Comparison of ENCODE assay signal across 17 cellular contexts in genomic region chr5:176711883-176712282, GRCh38.
A peak's percentile ranks its signal among the peaks of the same experiment; 100 is the strongest.
DNase-seq lines count a peak whose midpoint lies in the region; ATAC-seq and TF ChIP-seq lines count a peak whose summit lies in the region.
"Had no signal": no experiment of that assay in that cellular context is flagged by ENCODE, and none has a peak within 500 bp of the region (broad histone marks: within the 10 kb centered on the region; RNA-seq: fewer than 3 reads in every experiment).

No MANE protein-coding gene starts in this region.

- peaks cover 20% of the 10 kb centered on the region for H3K4me1 Mint-ChIP-seq in WTC11

- no peak overlapping the region for H3K27ac Mint-ChIP-seq in WTC11
- H3K27ac Mint-ChIP-seq: CD4-positive, alpha-beta memory T cell had no signal

- CTCF ChIA-PET in WTC11 (lab: Charles Lee), result interaction anchor here (1.0 to 6.8 kb wide), 11 partner anchors 11 to 105 kb away, joined by 3 to 37 read pairs (median 6); no protein-coding TSS in a partner anchor

- no peak overlapping the region for H4K91ac ChIP-seq in neuronal stem cell (ENCODE audit: low read depth, low read length, poor library complexity)

- no peak overlapping the region for H2AFZ ChIP-seq in neuronal stem cell (ENCODE audit: low read length)

- peaks cover 0 to 5% of the 10 kb centered on the region in 2 donors for H3K4me1 ChIP-seq in neuronal stem cell (ENCODE audit: control insufficient read depth in 2 of 2, insufficient read depth in 1 of 2, low read depth in 1 of 2, low read length in 2 of 2)
- H3K4me1 ChIP-seq: A549, BE2C had no signal

- no peaks in the 10 kb centered on the region for H3K27me3 ChIP-seq in H7 (ENCODE audit: control insufficient read depth, insufficient read depth, low read length)
- peaks cover 0 to 55% (median 0%) of the 10 kb centered on the region in 3 experiments for H3K27me3 ChIP-seq in neuronal stem cell (ENCODE audit: control insufficient read depth in 3 of 3, insufficient read depth in 3 of 3, low read depth in 1 of 3, low read length in 3 of 3)
- H3K27me3 ChIP-seq: BE2C had no signal

- no peak overlapping the region for H2BK12ac ChIP-seq in neuronal stem cell (ENCODE audit: low read length)

- H3K4ac ChIP-seq in neuronal stem cell (ENCODE audit: low read length), result no peak overlapping the region

- no peak overlapping the region for H3K27ac ChIP-seq in neuronal stem cell (replicated peaks; ENCODE audit: low read length)
- H3K27ac ChIP-seq: A549, C4-2B, HL-60 had no signal

- H3K9me3 ChIP-seq in neuronal stem cell (replicated peaks in 1 of 2; ENCODE audit: control insufficient read depth in 2 of 2, insufficient read depth in 1 of 2, low read depth in 1 of 2, low read length in 2 of 2), result peaks cover 3 to 4% of the 10 kb centered on the region in 2 donors
- H3K9me3 ChIP-seq: BE2C had no signal

- no CpG with 5 or more reads among the region's 7 CpGs for WGBS in neuronal stem cell (ENCODE audit: extremely low coverage in 2 of 2, insufficient read length in 2 of 2, insufficient replicate concordance in 1 of 2), 2 donors

- H3K79me1 ChIP-seq in neuronal stem cell (ENCODE audit: low read depth, low read length), result no peaks in the 10 kb centered on the region

- no peak overlapping the region for H3K14ac ChIP-seq in neuronal stem cell (ENCODE audit: low read length)

- POLR2A ChIA-PET in WTC11 (lab: Charles Lee), result interaction anchor here (0.5 kb wide), 1 partner anchor 18 kb away, joined by 4 read pairs; no protein-coding TSS in a partner anchor

- H3K9me3 Mint-ChIP-seq in WTC11, result peaks cover 10% of the 10 kb centered on the region

- no peak overlapping the region for H2BK15ac ChIP-seq in neuronal stem cell (ENCODE audit: low read length)

- no peak overlapping the region for H2AK5ac ChIP-seq in neuronal stem cell (ENCODE audit: low read depth, low read length)

- peaks cover 8% of the 10 kb centered on the region for H3K27me3 Mint-ChIP-seq in WTC11 (ENCODE audit: low read depth)

- no peak overlapping the region for H4K8ac ChIP-seq in neuronal stem cell (ENCODE audit: low read depth, low read length)

- H3K4me3 ChIP-seq in H7 (ENCODE audit: insufficient read depth, low read depth, low read length) (no peak overlapping the region), neuronal stem cell (ENCODE audit: low read length in 2 of 2) (no peak overlapping the region)
- H3K4me3 ChIP-seq: A549 had no signal

- H3K4me2 ChIP-seq in neuronal stem cell (ENCODE audit: insufficient read depth, low read length, poor library complexity, severe bottlenecking), result no peak overlapping the region
- H3K4me2 ChIP-seq: A549 had no signal

- peak; percentile 81 for DNase-seq in H7
- DNase-seq in WTC11 (ENCODE audit: low spot score), result no peak
- peak; percentile 42 for DNase-seq in iPS-NIHi11 (ENCODE audit: low spot score)
- DNase-seq in neuronal stem cell (ENCODE audit: low spot score), result no peak
- DNase-seq in occipital lobe (lab: John Stamatoyannopoulos, UW), result no peak
- no peak for DNase-seq in stimulated activated CD4-positive, alpha-beta T cell treated with anti-CD3 and anti-CD28 coated beads, Interleukin-2, amount 100 ng/mL, for 24 hours
- DNase-seq: BE2C; CD4-positive, alpha-beta memory T cell; DMS153; DMS79 treated with DMSO at 0.1 percent for 48 hours; EL; GOT3 had no signal

- H3K36me3 ChIP-seq in H7 (replicated peaks; ENCODE audit: control insufficient read depth, insufficient read depth, low read length), result no peaks in the 10 kb centered on the region
- no peaks in the 10 kb centered on the region for H3K36me3 ChIP-seq in neuronal stem cell (replicated peaks in 1 of 2; ENCODE audit: control insufficient read depth in 2 of 2, insufficient read depth in 2 of 2, low read length in 2 of 2)
- H3K36me3 ChIP-seq: BE2C had no signal

- H3K23ac ChIP-seq in neuronal stem cell (ENCODE audit: low read depth, low read length, poor library complexity), result no peak overlapping the region

- ATAC-seq in WTC11 (peak; percentile 53), GM19463 (IDR thresholded peaks at IDR 0.05; ENCODE audit: unreplicated experiment) (no peak)
- ATAC-seq: A549, HCT116 had no signal

- no peak overlapping the region for H3K9ac ChIP-seq in neuronal stem cell (ENCODE audit: low read depth, low read length, poor library complexity)

- no peak overlapping the region for H3K4me3 Mint-ChIP-seq in WTC11
- H3K4me3 Mint-ChIP-seq: CD4-positive, alpha-beta memory T cell had no signal

- peak overlapping the region; percentile 63 for H3K18ac ChIP-seq in neuronal stem cell (ENCODE audit: low read length)

- peaks cover 9% of the 10 kb centered on the region for H3K36me3 Mint-ChIP-seq in WTC11
- H3K36me3 Mint-ChIP-seq: CD4-positive, alpha-beta memory T cell had no signal

- no peak overlapping the region for H2BK120ac ChIP-seq in neuronal stem cell (ENCODE audit: low read depth, low read length)

- H2BK5ac ChIP-seq in neuronal stem cell (ENCODE audit: low read length), result no peak overlapping the region

- no peak for TF ChIP-seq CTCF in WTC11 (IDR thresholded peaks at IDR 0.05)

TF ChIP-seq in WTC11, 78 proteins besides CTCF, POLR2A, EP300 and RAD21:
- TF ChIP-seq SP1 (CRISPR knock-in tag; conservative IDR thresholded peaks at IDR 0.05), result no peak
- no peak for TF ChIP-seq JUN (CRISPR knock-in tag; IDR thresholded peaks at IDR 0.05)
- no peak for TF ChIP-seq FOXJ3 (CRISPR knock-in tag; IDR thresholded peaks at IDR 0.05; ENCODE audit: borderline replicate concordance)
- no peak for TF ChIP-seq CBFB (CRISPR knock-in tag; IDR thresholded peaks at IDR 0.05; ENCODE audit: low read depth)
- TF ChIP-seq MAX (CRISPR knock-in tag; IDR thresholded peaks at IDR 0.05), result no peak

Comparison
In these comparisons a context has a peak if more than half of its experiments do, and no peak if none do; other contexts are left out.
1. DNase-seq: peak in H7 (single experiment) and iPS-NIHi11 (single experiment); none in WTC11 (single experiment), neuronal stem cell (single experiment), occipital lobe (single experiment) and stimulated activated CD4-positive, alpha-beta T cell treated with anti-CD3 and anti-CD28 coated beads, Interleukin-2, amount 100 ng/mL, for 24 hours (0 of 2).